3 cellular contexts compared by ENCODE assay signal in genomic region chr3:86519819-86520218, GRCh38.
"Had no signal": no experiment of that assay in that cellular context is flagged by ENCODE, and none has a peak within 500 bp of the region (broad histone marks: within the 10 kb centered on the region; RNA-seq: fewer than 3 reads in every experiment).

No MANE protein-coding gene starts in this region.

- H3K4me3 ChIP-seq: GM12878 had no signal

- DNase-seq: GDM1, GF-D8 had no signal

- ATAC-seq: GM12878 had no signal
